In the genomic region with DNA sequence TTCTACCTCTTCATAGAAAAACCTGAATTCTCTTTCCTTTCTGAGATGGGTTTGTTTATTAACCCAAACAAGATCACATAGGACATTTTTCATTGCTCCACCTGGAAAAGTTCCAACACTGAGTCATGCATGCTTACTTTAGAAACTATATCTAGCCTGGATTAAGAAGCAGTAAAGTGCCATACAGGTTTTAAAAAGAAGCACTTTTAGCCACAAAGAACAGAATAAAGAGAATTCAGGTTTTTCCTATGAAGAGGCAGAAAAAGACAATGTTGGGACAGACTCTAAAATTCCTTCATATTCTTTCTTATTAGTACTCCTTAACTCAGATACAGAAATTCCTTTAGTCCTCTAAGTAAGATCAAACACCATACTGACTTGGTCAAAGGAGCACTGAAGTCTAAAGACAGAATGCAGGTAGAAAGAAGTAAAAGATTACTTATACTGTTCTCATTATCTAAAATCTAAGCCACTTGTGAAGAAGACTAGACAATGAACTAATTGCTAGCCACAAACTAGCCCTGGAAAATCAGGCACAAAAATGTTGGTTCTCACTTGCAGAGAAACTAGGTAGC, we compare ENCODE assay signal across 9 cellular contexts.
DNase-seq lines count a peak whose midpoint lies in the region; ATAC-seq and TF ChIP-seq lines count a peak whose summit lies in the region.
"Had no signal": no experiment of that assay in that cellular context is flagged by ENCODE, and none has a peak within 500 bp of the region (broad histone marks: within the 10 kb centered on the region; RNA-seq: fewer than 3 reads in every experiment).

No MANE protein-coding gene starts in this region.

- POLR2A ChIA-PET in HEK293T (lab: Yijun Ruan, JAX) = no interaction called here

- CTCF ChIA-PET in HEK293T (lab: Yijun Ruan, JAX) = interaction anchor here (0.6 kb wide), 1 partner anchor 642 kb away, joined by 3 read pairs; no protein-coding TSS in a partner anchor

- no peak overlapping the region for H3K4me3 ChIP-seq in epithelial cell of proximal tubule (ENCODE audit: low read depth, low read length)

- peak; percentile 64 for ATAC-seq in omental fat pad (ENCODE audit: low FRiP score)

- TF ChIP-seq CTCF in epithelial cell of proximal tubule (conservative IDR thresholded peaks at IDR 0.05; ENCODE audit: low read depth, low read length) (no peak), omental fat pad (IDR thresholded peaks at IDR 0.05) (no peak)

- DNase-seq in COLO829 (ENCODE audit: low spot score) (peak; percentile 41), NCI-H69 (lab: John Stamatoyannopoulos, UW) (peak; percentile 11), epithelial cell of proximal tubule (ENCODE audit: low read depth) (peak; percentile 95), omental fat pad (ENCODE audit: low spot score) (no peak), NCI-H446 treated with DMSO at 0.1 percent for 48 hours (lab: John Stamatoyannopoulos, UW) (no peak), HEK293T (ENCODE audit: extremely low spot score) (no peak), HUDEP-2 (lab: John Stamatoyannopoulos, UW; ENCODE audit: unreplicated experiment in 76 of 76) (no peak), ecto neural progenitor cell (ENCODE audit: low spot score) (no peak)
- DNase-seq: NCI-H1436 had no signal

TF ChIP-seq in HEK293T, 16 proteins besides CTCF, POLR2A, EP300 and RAD21:
- no peak for TF ChIP-seq BHLHE40 (IDR thresholded peaks at IDR 0.05; ENCODE audit: borderline replicate concordance)
- TF ChIP-seq, protein P1, sequence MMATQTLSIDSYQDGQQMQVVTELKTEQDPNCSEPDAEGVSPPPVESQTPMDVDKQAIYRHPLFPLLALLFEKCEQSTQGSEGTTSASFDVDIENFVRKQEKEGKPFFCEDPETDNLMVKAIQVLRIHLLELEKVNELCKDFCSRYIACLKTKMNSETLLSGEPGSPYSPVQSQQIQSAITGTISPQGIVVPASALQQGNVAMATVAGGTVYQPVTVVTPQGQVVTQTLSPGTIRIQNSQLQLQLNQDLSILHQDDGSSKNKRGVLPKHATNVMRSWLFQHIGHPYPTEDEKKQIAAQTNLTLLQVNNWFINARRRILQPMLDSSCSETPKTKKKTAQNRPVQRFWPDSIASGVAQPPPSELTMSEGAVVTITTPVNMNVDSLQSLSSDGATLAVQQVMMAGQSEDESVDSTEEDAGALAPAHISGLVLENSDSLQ (IDR thresholded peaks at IDR 0.05) = no peak
- TF ChIP-seq CTBP1 (IDR thresholded peaks at IDR 0.05; ENCODE audit: borderline replicate concordance) = no peak
- TF ChIP-seq SUZ12 (IDR thresholded peaks at IDR 0.05) = no peak
- no peak for TF ChIP-seq SP1 (IDR thresholded peaks at IDR 0.05)
- TF ChIP-seq HDGF (IDR thresholded peaks at IDR 0.05; ENCODE audit: borderline replicate concordance) = no peak
- TF ChIP-seq FOXA1 (IDR thresholded peaks at IDR 0.05) = no peak
- TF ChIP-seq ELF4 (IDR thresholded peaks at IDR 0.05) = no peak
- TF ChIP-seq NFRKB (IDR thresholded peaks at IDR 0.05) = no peak
- no peak for TF ChIP-seq TARDBP (IDR thresholded peaks at IDR 0.05)
- TF ChIP-seq L3MBTL2 (conservative IDR thresholded peaks at IDR 0.05) = no peak
- TF ChIP-seq FOXK2 (IDR thresholded peaks at IDR 0.05) = no peak
- no peak for TF ChIP-seq ARNT (IDR thresholded peaks at IDR 0.05)

Comparison
In these comparisons a context has a peak if more than half of its experiments do, and no peak if none do; other contexts are left out.
1. DNase-seq: peak in COLO829 (single experiment), NCI-H69 (single experiment) and epithelial cell of proximal tubule (single experiment); none in omental fat pad (single experiment), NCI-H446 treated with DMSO at 0.1 percent for 48 hours (single experiment), HEK293T (single experiment), HUDEP-2 (0 of 76) and ecto neural progenitor cell (single experiment).